In the genomic region with DNA sequence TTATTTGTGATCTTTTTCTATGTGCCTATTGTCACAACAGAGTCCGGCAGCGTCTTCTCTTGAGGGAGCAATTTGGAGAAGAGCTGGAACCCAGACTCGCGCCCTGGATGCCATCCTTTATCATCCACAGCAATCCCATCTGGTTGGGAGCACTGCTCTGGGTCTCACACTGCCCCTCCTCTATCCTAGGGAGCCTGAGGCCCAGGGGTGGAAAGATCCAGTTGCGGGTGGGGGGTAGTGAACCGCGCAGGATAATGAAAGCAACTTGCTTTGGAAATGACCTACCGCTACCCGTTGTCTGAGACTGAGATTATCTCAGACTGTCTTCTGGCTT, we compare ENCODE assay signal across 8 cellular contexts. TPM values are rescaled to one million over a fixed set of nuclear protein-coding genes. Genes with fewer than 3 reads are reported as not detected.
DNase-seq lines count a peak whose midpoint lies in the region; TF ChIP-seq lines count a peak whose summit lies in the region.

No MANE protein-coding gene starts in this region.

- TF ChIP-seq POLR2A in prostate gland (IDR thresholded peaks at IDR 0.05): no peak

- H3K79me2 ChIP-seq in fibroblast of lung (ENCODE audit: control insufficient read depth, insufficient read depth, low read length): peaks cover 6% of the 10 kb centered on the region

- DNase-seq in SJSA1 (ENCODE audit: low read depth in 1 of 2, low spot score in 2 of 2): no peak
- DNase-seq in fibroblast of lung (ENCODE audit: low read depth in 2 of 2): peak; percentile 18 to 25
- DNase-seq in prostate gland (ENCODE audit: low spot score): no peak
- no peak for DNase-seq in GM10248 (ENCODE audit: extremely low spot score)
- DNase-seq in ACHN: no peak
- DNase-seq in anterior cingulate cortex (lab: John Stamatoyannopoulos, UW): no peak
- DNase-seq in COR-L47 (lab: John Stamatoyannopoulos, UW): no peak

- WGBS in prostate gland: 6% methylated on average over 9 of the region's 9 CpGs

- in situ Hi-C loops in ACHN (cut with HindIII; ENCODE audit: low pct_ligation_motif_present, low pct_unique_long_range_greater_than_20kb, low sequenced_read_pairs): no loop called here

- no peak for TF ChIP-seq CTCF in fibroblast of lung (conservative IDR thresholded peaks at IDR 0.05 in 1 of 2, IDR thresholded peaks at IDR 0.05 in 1 of 2; ENCODE audit: low read depth in 1 of 2, low read length in 2 of 2)
- no peak for TF ChIP-seq CTCF in prostate gland (IDR thresholded peaks at IDR 0.05)
- no peak for TF ChIP-seq CTCF in GM10248 (IDR thresholded peaks at IDR 0.05; ENCODE audit: control extremely low read depth, extremely low read depth, low read depth, missing control alignments)

- H3K27ac ChIP-seq in SJSA1 (no peak overlapping the region), fibroblast of lung (ENCODE audit: insufficient read depth, low read length) (peak overlapping the region; percentile 73), prostate gland (peak overlapping the region; percentile 78 to 99)

- CTCF ChIA-PET in GM10248 (lab: Yijun Ruan, JAX): interaction anchor here (0.9 to 4.5 kb wide), 5 partner anchors 8 to 129 kb away, joined by 3 to 29 read pairs (median 5); a partner anchor contains a TSS

- no peak overlapping the region for H2AFZ ChIP-seq in fibroblast of lung (ENCODE audit: low read length)

- no peaks in the 10 kb centered on the region for H4K20me1 ChIP-seq in fibroblast of lung (ENCODE audit: control insufficient read depth, extremely low read depth, insufficient read depth, low read length)

- peak overlapping the region; percentile 62 for H3K9ac ChIP-seq in fibroblast of lung (ENCODE audit: insufficient read depth, low read length)

- intact Hi-C loops in prostate gland (cut with DNase I): no loop called here

- H3K36me3 ChIP-seq in SJSA1 (peaks cover 37% of the 10 kb centered on the region), fibroblast of lung (ENCODE audit: control insufficient read depth, insufficient read depth, low read length) (peaks cover 15% of the 10 kb centered on the region), prostate gland (peaks cover 0 to 5% of the 10 kb centered on the region in 2 donors)

- POLR2A ChIA-PET in GM10248 (lab: Yijun Ruan, JAX): interaction anchor here (1.0 to 1.7 kb wide), 8 partner anchors 8 to 72 kb away, joined by 3 to 8 read pairs (median 6); a partner anchor contains a TSS

- peak overlapping the region; percentile 81 for H3K4me3 ChIP-seq in GM08714 (ENCODE audit: low read length)
- H3K4me3 ChIP-seq in SJSA1: peak overlapping the region; percentile 53
- peak overlapping the region; percentile 81 to 95 (median 90) for H3K4me3 ChIP-seq in fibroblast of lung (replicated peaks in 1 of 4; ENCODE audit: control extremely low read depth in 1 of 4, insufficient read depth in 1 of 4, low read depth in 3 of 4, low read length in 4 of 4)
- H3K4me3 ChIP-seq in prostate gland: peak overlapping the region; percentile 67 to 73

- H3K4me1 ChIP-seq in SJSA1 (replicated peaks) (peaks cover 16% of the 10 kb centered on the region), fibroblast of lung (ENCODE audit: control insufficient read depth, extremely low read depth, insufficient read depth, low read length) (peaks cover 19% of the 10 kb centered on the region), prostate gland (replicated peaks) (peaks cover 10% of the 10 kb centered on the region)

- H3K4me2 ChIP-seq in fibroblast of lung (ENCODE audit: extremely low read depth, insufficient read depth, low read length): peak overlapping the region; percentile 96

- H3K27me3 ChIP-seq in SJSA1 (replicated peaks): no peaks in the 10 kb centered on the region
- H3K27me3 ChIP-seq in fibroblast of lung (ENCODE audit: control insufficient read depth, insufficient read depth, low read length): no peaks in the 10 kb centered on the region
- no peaks in the 10 kb centered on the region for H3K27me3 ChIP-seq in prostate gland (replicated peaks; ENCODE audit: insufficient read depth)

- no peaks in the 10 kb centered on the region for H3K9me3 ChIP-seq in SJSA1 (replicated peaks)
- H3K9me3 ChIP-seq in fibroblast of lung (ENCODE audit: control insufficient read depth, insufficient read depth, low read depth, low read length): no peaks in the 10 kb centered on the region
- H3K9me3 ChIP-seq in prostate gland: no peaks in the 10 kb centered on the region

RNA-seq across cellular contexts. Expression of a gene that starts 0.7 kb away (rescaled TPM):
- total RNA-seq in SJSA1 (2014; rRNA removed; shearing (Covaris generic)): 36.1 and 39.6 TPM in 2 replicates
- total RNA-seq in fibroblast of lung (48.8 and 78.1 TPM in 2 replicates), prostate gland (100 to 1,000 TPM in 1 of 2 donors, 10 to 100 TPM in 1; 73.3 to 158 TPM)
- 43.8 and 45.8 TPM in 2 replicates for polyA plus RNA-seq in fibroblast of lung
- polyA plus RNA-seq in fibroblast of lung (2012): 70.8 and 71.3 TPM in 2 replicates
- polyA minus RNA-seq in fibroblast of lung (ENCODE audit: low replicate concordance): 134 and 199 TPM in 2 replicates

RNA-seq across cellular contexts. Expression of a gene that starts 4.0 kb away (rescaled TPM):
- 10.1 and 14.0 TPM in 2 replicates for total RNA-seq in SJSA1 (2014; rRNA removed; shearing (Covaris generic))
- total RNA-seq in fibroblast of lung: 13.0 and 14.9 TPM in 2 replicates
- 6.9 TPM in 2 replicates for polyA plus RNA-seq in fibroblast of lung
- 19.6 and 21.3 TPM in 2 replicates for polyA plus RNA-seq in fibroblast of lung (2012)
- 4.1 and 8.4 TPM in 2 replicates for polyA minus RNA-seq in fibroblast of lung (ENCODE audit: low replicate concordance)
- total RNA-seq in prostate gland: 10 to 100 TPM; 28.3 to 46.7 TPM

RNA-seq across cellular contexts. Expression of a gene that starts 6.3 kb away (rescaled TPM):
- total RNA-seq in SJSA1 (2014; rRNA removed; shearing (Covaris generic)): 38.7 and 41.2 TPM in 2 replicates
- total RNA-seq in fibroblast of lung (49.1 and 56.0 TPM in 2 replicates), prostate gland (10 to 100 TPM; 57.1 to 68.3 TPM)
- polyA plus RNA-seq in fibroblast of lung: 37.1 and 39.5 TPM in 2 replicates
- 32.1 and 35.0 TPM in 2 replicates for polyA plus RNA-seq in fibroblast of lung (2012)
- polyA minus RNA-seq in fibroblast of lung (ENCODE audit: low replicate concordance): 72.9 and 117 TPM in 2 replicates

RNA-seq across cellular contexts. Expression of a gene that starts 13.6 kb away (rescaled TPM):
- total RNA-seq in SJSA1 (2014; rRNA removed; shearing (Covaris generic)): 30.4 and 55.7 TPM in 2 replicates
- total RNA-seq in fibroblast of lung: 38.0 and 45.4 TPM in 2 replicates
- 30.1 and 33.9 TPM in 2 replicates for polyA plus RNA-seq in fibroblast of lung
- polyA plus RNA-seq in fibroblast of lung (2012): 94.2 and 107 TPM in 2 replicates
- 9.5 and 33.6 TPM in 2 replicates for polyA minus RNA-seq in fibroblast of lung (ENCODE audit: low replicate concordance)
- total RNA-seq in prostate gland: 10 to 100 TPM; 28.2 to 63.3 TPM

RNA-seq across cellular contexts. Expression of a gene that starts 17.2 kb away (rescaled TPM):
- total RNA-seq in SJSA1 (2014; rRNA removed; shearing (Covaris generic)): 5.6 and 8.7 TPM in 2 replicates
- total RNA-seq in fibroblast of lung (11.8 and 16.0 TPM in 2 replicates), prostate gland (10 to 100 TPM; 24.5 to 26.0 TPM)
- polyA plus RNA-seq in fibroblast of lung: 8.3 and 10.0 TPM in 2 replicates
- 8.2 and 11.3 TPM in 2 replicates for polyA plus RNA-seq in fibroblast of lung (2012)
- 10.6 and 20.2 TPM in 2 replicates for polyA minus RNA-seq in fibroblast of lung (ENCODE audit: low replicate concordance)

Comparison
In these comparisons a context has a peak if more than half of its experiments do, and no peak if none do; other contexts are left out.
1. DNase-seq: peak in fibroblast of lung (2 of 2); none in SJSA1 (0 of 2), prostate gland (single experiment), GM10248 (single experiment), ACHN (single experiment), anterior cingulate cortex (0 of 58) and COR-L47 (single experiment).
2. Peak in every context shown above with its lines, with median percentiles within 50 percentile points of each other: H3K4me3 ChIP-seq.